Comparison of ENCODE assay signal across 28 cellular contexts in genomic region chr5:74992791-74993190, GRCh38.
"Had no signal": no experiment of that assay in that cellular context is flagged by ENCODE, and none has a peak within 500 bp of the region (broad histone marks: within the 10 kb centered on the region; RNA-seq: fewer than 3 reads in every experiment).

No MANE protein-coding gene starts in this region.

- ATAC-seq: activated CD8-positive, alpha-beta T cell treated with anti-CD3 and anti-CD28 coated beads, Interleukin-2, amount 10 ng/mL, durations not matched to agents 7 days and 5 days; body of pancreas had no signal

- H3K4me3 ChIP-seq: body of pancreas, PC-9 had no signal

- DNase-seq: activated CD4-positive, alpha-beta T cell treated with anti-CD3 and anti-CD28 coated beads, Interleukin-2, amount 10 ng/mL, durations not matched to agents 24 days and 14 days; activated CD4-positive, alpha-beta T cell treated with anti-CD3 and anti-CD28 coated beads, Interleukin-2, amount 50 U/mL, for 4 hours; activated CD4-positive, CD25-positive, alpha-beta regulatory T cell; activated CD8-positive, alpha-beta T cell treated with anti-CD3 and anti-CD28 coated beads, Interleukin-2, amount 10 ng/mL, durations not matched to agents 7 days and 5 days; activated gamma-delta T cell; activated naive CD4-positive, alpha-beta T cell treated with Interleukin-2 at 50 U/mL for 16 hours; activated naive CD8-positive, alpha-beta T cell treated with anti-CD3 and anti-CD28 coated beads, Interleukin-2, amount 10 ng/mL, durations not matched to agents 7 days and 5 days; activated T-cell treated with anti-CD3 and anti-CD28 coated beads, Interleukin-2, amount 50 U/mL, for 24 hours; body of pancreas; central memory CD4-positive, alpha-beta T cell; Kasumi-1; KG1; MM.1S; MV-4-11; NCI-H1092; NCI-H1436 treated with DMSO at 0.1 percent for 48 hours; NCI-H1694 treated with DMSO at 0.1 percent for 48 hours; NCI-H2029; NCI-H345; NCI-H524 treated with DMSO at 0.1 percent for 48 hours; SW 1271; T-helper 1 cell; T-helper 2 cell; T-helper 9 cell; WERI-Rb-1 had no signal

- H3K9me3 ChIP-seq: body of pancreas had no signal

- H3K36me3 ChIP-seq: WERI-Rb-1 had no signal

- H3K27me3 ChIP-seq: body of pancreas had no signal

- H2AFZ ChIP-seq: PC-9 had no signal

- H3K4me2 ChIP-seq: PC-9 had no signal

- FAIRE-seq: astrocyte, RCC 7860 had no signal

- H3K27ac ChIP-seq: body of pancreas, PC-9, WERI-Rb-1 had no signal
